Comparison of ENCODE assay signal across 32 cellular contexts in genomic region chr4:163091685-163092034, GRCh38.
"Had no signal": no experiment of that assay in that cellular context is flagged by ENCODE, and none has a peak within 500 bp of the region (broad histone marks: within the 10 kb centered on the region; RNA-seq: fewer than 3 reads in every experiment).

No MANE protein-coding gene starts in this region.

- H3K9ac ChIP-seq: neural progenitor cell, parathyroid adenoma had no signal

- H3K79me2 ChIP-seq: parathyroid adenoma had no signal

- H3K9me3 Mint-ChIP-seq: naive B cell, neural progenitor cell had no signal

- H3K4me3 Mint-ChIP-seq: immature natural killer cell; mesothelial cell of epicardium; naive B cell; natural killer cell; nephron progenitor cell; neural progenitor cell; stimulated activated naive B cell treated with anti-CD40 and anti-IgM and Interleukin-4, amounts not matched to agents 10 μg/mL and 1 μg/mL and 100 μg/mL, for 72 hours had no signal

- H3K36me3 Mint-ChIP-seq: mesothelial cell of epicardium; naive B cell; natural killer cell; neural progenitor cell; stimulated activated naive B cell treated with anti-CD40 and anti-IgM and Interleukin-4, amounts not matched to agents 10 μg/mL and 1 μg/mL and 100 μg/mL, for 72 hours had no signal

- FAIRE-seq: islet of Langerhans, kidney had no signal

- H3K4me3 ChIP-seq: left lung, lower lobe of right lung, neural progenitor cell, psoas muscle, right atrium auricular region, right lobe of liver, smooth muscle cell, stomach, testis, thyroid gland, transverse colon, upper lobe of left lung, vagina had no signal

- DNase-seq: hypothalamus; immature natural killer cell; kidney; left colon; left lung; lower lobe of right lung; mesendoderm; naive B cell; natural killer cell; nephron progenitor cell; occipital lobe; psoas muscle; right lobe of liver; stimulated activated CD4-positive, alpha-beta T cell treated with anti-CD3 and anti-CD28 coated beads, Interleukin-1b, Interleukin-23, amount 100 ng/mL, for 48 hours; stimulated activated CD4-positive, alpha-beta T cell treated with anti-CD3 and anti-CD28 coated beads, Interleukin-2, amount 100 ng/mL, for 48 hours; stimulated activated CD4-positive, alpha-beta T cell treated with anti-CD3 and anti-CD28 coated beads, Interleukin-4, amount 100 ng/mL, for 4 hours; stimulated activated CD8-positive, alpha-beta memory T cell treated with anti-CD3 and anti-CD28 coated beads, Interleukin-4, amount 100 ng/mL, for 48 hours; stimulated activated naive B cell treated with anti-CD40 and anti-IgM and Interleukin-4, amounts not matched to agents 10 μg/mL and 1 μg/mL and 100 μg/mL, for 72 hours; stimulated activated naive CD8-positive, alpha-beta T cell treated with anti-CD3 and anti-CD28 coated beads, Interleukin-15, Interleukin-2, amounts not matched to agents 100 U/mL and 50 U/mL, for 24 hours; stomach; thyroid gland; transverse colon; upper lobe of left lung had no signal

- H2AFZ ChIP-seq: neural progenitor cell, parathyroid adenoma had no signal

- H3K27ac Mint-ChIP-seq: immature natural killer cell; mesothelial cell of epicardium; natural killer cell; nephron progenitor cell; neural progenitor cell; stimulated activated naive B cell treated with anti-CD40 and anti-IgM and Interleukin-4, amounts not matched to agents 10 μg/mL and 1 μg/mL and 100 μg/mL, for 72 hours had no signal

- ATAC-seq: left colon; left lung; lower lobe of right lung; natural killer cell; psoas muscle; right lobe of liver; stimulated activated naive B cell treated with anti-CD40 and anti-IgM and Interleukin-4, amounts not matched to agents 10 μg/mL and 1 μg/mL and 100 μg/mL, for 72 hours; stimulated activated naive CD8-positive, alpha-beta T cell treated with anti-CD3 and anti-CD28 coated beads, Interleukin-15, Interleukin-2, amounts not matched to agents 100 U/mL and 50 U/mL, for 24 hours had no signal

- H3K36me3 ChIP-seq: left lung, lower lobe of right lung, neural progenitor cell, neutrophil, right atrium auricular region, right lobe of liver, stomach, thyroid gland, transverse colon, upper lobe of left lung, vagina had no signal

- H3K27me3 ChIP-seq: left lung, neural progenitor cell, neutrophil, right atrium auricular region, right lobe of liver, stomach, testis, thyroid gland, transverse colon, upper lobe of left lung, vagina had no signal

- H3K27ac ChIP-seq: left lung, lower lobe of right lung, neural progenitor cell, neutrophil, parathyroid adenoma, psoas muscle, right atrium auricular region, right lobe of liver, stomach, testis, thyroid gland, transverse colon, upper lobe of left lung, vagina had no signal

- H3K9me3 ChIP-seq: lower lobe of right lung, neutrophil, psoas muscle, right atrium auricular region, testis, thyroid gland, transverse colon, upper lobe of left lung, vagina had no signal

- H3K4me1 Mint-ChIP-seq: immature natural killer cell; mesothelial cell of epicardium; naive B cell; natural killer cell; nephron progenitor cell; stimulated activated naive B cell treated with anti-CD40 and anti-IgM and Interleukin-4, amounts not matched to agents 10 μg/mL and 1 μg/mL and 100 μg/mL, for 72 hours had no signal

- H3K4me1 ChIP-seq: left lung, lower lobe of right lung, parathyroid adenoma, psoas muscle, right atrium auricular region, right lobe of liver, stomach, testis, thyroid gland, transverse colon, upper lobe of left lung, vagina had no signal

- H3K4me2 ChIP-seq: neural progenitor cell, smooth muscle cell had no signal
